1 cellular context compared by ENCODE assay signal in the genomic region with DNA sequence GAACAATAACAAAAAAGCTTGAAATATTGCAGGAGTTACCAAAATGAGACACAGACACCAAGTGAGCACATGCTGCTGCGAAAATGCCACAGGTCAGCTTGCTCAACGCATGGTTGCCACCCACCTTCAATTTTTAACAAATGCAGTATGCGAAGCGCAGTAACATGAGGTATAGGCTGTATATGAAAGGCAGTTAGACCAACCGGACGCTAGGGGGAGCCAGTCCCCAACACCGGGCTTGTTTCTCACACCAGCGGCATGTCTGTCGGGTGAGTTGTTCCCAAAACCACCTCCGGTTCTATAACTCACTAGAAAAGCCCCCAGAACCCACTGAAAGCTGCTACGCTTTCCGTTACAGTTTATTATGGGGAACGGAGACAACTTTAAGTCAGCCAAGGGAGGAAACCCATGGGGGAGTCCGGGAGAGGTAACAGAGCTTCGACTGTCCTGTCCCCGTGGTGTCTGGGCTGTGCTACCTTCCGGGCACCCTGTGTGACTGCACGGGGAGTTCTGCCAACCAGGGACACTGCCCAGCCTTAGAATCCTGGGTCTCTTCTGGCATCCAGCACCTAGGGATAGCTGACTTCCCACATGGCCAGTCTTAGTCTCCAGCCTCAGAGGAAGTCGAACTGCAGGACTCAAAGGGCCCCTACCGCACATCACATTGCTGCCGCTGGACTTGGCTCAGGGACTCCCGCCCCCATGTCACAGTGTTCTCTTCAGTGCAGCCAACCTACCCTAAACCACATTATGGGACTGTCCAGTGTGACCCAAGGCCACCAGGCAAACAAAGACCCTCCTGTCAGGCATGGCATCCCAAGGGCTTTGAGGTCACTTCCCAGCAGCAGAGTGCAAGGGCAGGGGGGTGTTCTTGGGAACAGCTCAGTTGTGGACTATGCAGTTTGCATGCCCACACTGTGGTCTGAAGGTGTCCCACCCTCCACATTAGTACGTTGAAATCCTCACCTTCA.
A peak's percentile ranks its signal among the peaks of the same experiment; 100 is the strongest.
TF ChIP-seq lines count a peak whose summit lies in the region.

No MANE protein-coding gene starts in this region.

TF ChIP-seq in K562, 482 proteins besides CTCF, POLR2A, EP300 and RAD21 (continued from another document and continues in another):
- peak; percentile 85 for TF ChIP-seq MAX (CRISPR knock-in tag; IDR thresholded peaks at IDR 0.05)
- TF ChIP-seq ASH1L (IDR thresholded peaks at IDR 0.05; ENCODE audit: borderline replicate concordance, low read depth, partially characterized antibody), result no peak
- no peak for TF ChIP-seq NR4A1 (CRISPR knock-in tag; IDR thresholded peaks at IDR 0.05)
- TF ChIP-seq NR4A1 (tag; IDR thresholded peaks at IDR 0.05), result 0 out of 2 replicates have a peak, but pooled peaks have one; percentile 19
- peak; percentile 9 for TF ChIP-seq TBP (optimal IDR thresholded peaks at IDR 0.05; ENCODE audit: low read depth, low read length)
- peak; percentile 72 for TF ChIP-seq TFAP4 (CRISPR knock-in tag; IDR thresholded peaks at IDR 0.05; ENCODE audit: borderline replicate concordance)
- no peak for TF ChIP-seq GABPB2 (CRISPR knock-in tag; conservative IDR thresholded peaks at IDR 0.05)
- TF ChIP-seq HOXB6 (CRISPR knock-in tag; IDR thresholded peaks at IDR 0.05; ENCODE audit: borderline replicate concordance), result no peak
- 0 out of 2 replicates have a peak, but pooled peaks have one; percentile 11 for TF ChIP-seq FOSL1 (tag; conservative IDR thresholded peaks at IDR 0.05)
- TF ChIP-seq KLF16 (IDR thresholded peaks at IDR 0.05), result peak; percentile 67
- no peak for TF ChIP-seq RBM34 (IDR thresholded peaks at IDR 0.05; ENCODE audit: borderline replicate concordance, insufficient read depth, low read length)
- TF ChIP-seq BMI1 (IDR thresholded peaks at IDR 0.05; ENCODE audit: low read length), result no peak
- TF ChIP-seq ZNF146 (CRISPR knock-in tag; IDR thresholded peaks at IDR 0.05; ENCODE audit: unreplicated experiment), result no peak
- TF ChIP-seq, protein P1, sequence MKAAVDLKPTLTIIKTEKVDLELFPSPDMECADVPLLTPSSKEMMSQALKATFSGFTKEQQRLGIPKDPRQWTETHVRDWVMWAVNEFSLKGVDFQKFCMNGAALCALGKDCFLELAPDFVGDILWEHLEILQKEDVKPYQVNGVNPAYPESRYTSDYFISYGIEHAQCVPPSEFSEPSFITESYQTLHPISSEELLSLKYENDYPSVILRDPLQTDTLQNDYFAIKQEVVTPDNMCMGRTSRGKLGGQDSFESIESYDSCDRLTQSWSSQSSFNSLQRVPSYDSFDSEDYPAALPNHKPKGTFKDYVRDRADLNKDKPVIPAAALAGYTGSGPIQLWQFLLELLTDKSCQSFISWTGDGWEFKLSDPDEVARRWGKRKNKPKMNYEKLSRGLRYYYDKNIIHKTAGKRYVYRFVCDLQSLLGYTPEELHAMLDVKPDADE (conservative IDR thresholded peaks at IDR 0.05; ENCODE audit: control insufficient read depth, low read depth, low read length), result no peak
- TF ChIP-seq PATZ1 (CRISPR knock-in tag; IDR thresholded peaks at IDR 0.05; ENCODE audit: borderline replicate concordance), result 0 out of 2 replicates have a peak, but pooled peaks have one; percentile 34
- no peak for TF ChIP-seq ADNP (tag; IDR thresholded peaks at IDR 0.05)
- no peak for TF ChIP-seq U2AF2 (optimal IDR thresholded peaks at IDR 0.05; ENCODE audit: low read depth, low read length)
- no peak for TF ChIP-seq ZNF143 (CRISPR knock-in tag; IDR thresholded peaks at IDR 0.05)
- TF ChIP-seq TRIM24 (IDR thresholded peaks at IDR 0.05), result no peak
- TF ChIP-seq, protein P2, sequence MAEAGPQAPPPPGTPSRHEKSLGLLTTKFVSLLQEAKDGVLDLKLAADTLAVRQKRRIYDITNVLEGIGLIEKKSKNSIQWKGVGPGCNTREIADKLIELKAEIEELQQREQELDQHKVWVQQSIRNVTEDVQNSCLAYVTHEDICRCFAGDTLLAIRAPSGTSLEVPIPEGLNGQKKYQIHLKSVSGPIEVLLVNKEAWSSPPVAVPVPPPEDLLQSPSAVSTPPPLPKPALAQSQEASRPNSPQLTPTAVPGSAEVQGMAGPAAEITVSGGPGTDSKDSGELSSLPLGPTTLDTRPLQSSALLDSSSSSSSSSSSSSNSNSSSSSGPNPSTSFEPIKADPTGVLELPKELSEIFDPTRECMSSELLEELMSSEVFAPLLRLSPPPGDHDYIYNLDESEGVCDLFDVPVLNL (CRISPR knock-in tag; IDR thresholded peaks at IDR 0.05; ENCODE audit: low read depth), result no peak
- TF ChIP-seq ZNF384 (IDR thresholded peaks at IDR 0.05; ENCODE audit: low read depth, low read length), result no peak
- TF ChIP-seq LCOR (CRISPR knock-in tag; IDR thresholded peaks at IDR 0.05), result peak; percentile 62; the same call in 1 of the 2 replicates
- TF ChIP-seq ETV1 (tag; conservative IDR thresholded peaks at IDR 0.05; ENCODE audit: low read depth), result 0 out of 2 replicates have a peak, but pooled peaks have one; percentile 21
- TF ChIP-seq XRCC5 (IDR thresholded peaks at IDR 0.05; ENCODE audit: low read depth, low read length), result peak; percentile 87
- no peak for TF ChIP-seq CHAMP1 (IDR thresholded peaks at IDR 0.05)
- TF ChIP-seq PHF8 (IDR thresholded peaks at IDR 0.05; ENCODE audit: borderline replicate concordance, low read length), result no peak
- no peak for TF ChIP-seq BCL6 (CRISPR knock-in tag; IDR thresholded peaks at IDR 0.05)
- no peak for TF ChIP-seq NCOA2 (IDR thresholded peaks at IDR 0.05; ENCODE audit: partially characterized antibody in 2 of 2)
- TF ChIP-seq ZNF239 (CRISPR knock-in tag; IDR thresholded peaks at IDR 0.05), result 0 out of 2 replicates have a peak, but pooled peaks have one; percentile 17
- TF ChIP-seq CTBP1 (IDR thresholded peaks at IDR 0.05; ENCODE audit: borderline replicate concordance), result peak; percentile 67
- no peak for TF ChIP-seq SNRNP70 (optimal IDR thresholded peaks at IDR 0.05; ENCODE audit: low read depth, low read length)
- TF ChIP-seq ZNF217 (CRISPR knock-in tag; IDR thresholded peaks at IDR 0.05), result no peak
- no peak for TF ChIP-seq KDM4B (IDR thresholded peaks at IDR 0.05; ENCODE audit: borderline replicate concordance in 2 of 2, low read depth in 1 of 2)
- TF ChIP-seq POLR2H (tag; IDR thresholded peaks at IDR 0.05; ENCODE audit: low read depth), result no peak
- no peak for TF ChIP-seq NFE2L1 (tag; IDR thresholded peaks at IDR 0.05; ENCODE audit: borderline replicate concordance, low read depth)
- no peak for TF ChIP-seq ZKSCAN1 (IDR thresholded peaks at IDR 0.05; ENCODE audit: low read depth, low read length)
- TF ChIP-seq ZFP30 (CRISPR knock-in tag; IDR thresholded peaks at IDR 0.05; ENCODE audit: borderline replicate concordance), result no peak
- no peak for TF ChIP-seq ZNF140 (CRISPR knock-in tag; IDR thresholded peaks at IDR 0.05)
- peak; percentile 75; the same call in 1 of the 2 replicates for TF ChIP-seq PHB (CRISPR knock-in tag; IDR thresholded peaks at IDR 0.05)
- TF ChIP-seq SMARCA4 (IDR thresholded peaks at IDR 0.05), result peak; percentile 32; the same call in 1 of the 2 replicates
- 0 out of 2 replicates have a peak, but pooled peaks have one; percentile 15 for TF ChIP-seq ZFX (CRISPR knock-in tag; IDR thresholded peaks at IDR 0.05)
- no peak; the same call in 1 of the 2 replicates for TF ChIP-seq MTA3 (IDR thresholded peaks at IDR 0.05; ENCODE audit: borderline replicate concordance)
- TF ChIP-seq, protein P3, sequence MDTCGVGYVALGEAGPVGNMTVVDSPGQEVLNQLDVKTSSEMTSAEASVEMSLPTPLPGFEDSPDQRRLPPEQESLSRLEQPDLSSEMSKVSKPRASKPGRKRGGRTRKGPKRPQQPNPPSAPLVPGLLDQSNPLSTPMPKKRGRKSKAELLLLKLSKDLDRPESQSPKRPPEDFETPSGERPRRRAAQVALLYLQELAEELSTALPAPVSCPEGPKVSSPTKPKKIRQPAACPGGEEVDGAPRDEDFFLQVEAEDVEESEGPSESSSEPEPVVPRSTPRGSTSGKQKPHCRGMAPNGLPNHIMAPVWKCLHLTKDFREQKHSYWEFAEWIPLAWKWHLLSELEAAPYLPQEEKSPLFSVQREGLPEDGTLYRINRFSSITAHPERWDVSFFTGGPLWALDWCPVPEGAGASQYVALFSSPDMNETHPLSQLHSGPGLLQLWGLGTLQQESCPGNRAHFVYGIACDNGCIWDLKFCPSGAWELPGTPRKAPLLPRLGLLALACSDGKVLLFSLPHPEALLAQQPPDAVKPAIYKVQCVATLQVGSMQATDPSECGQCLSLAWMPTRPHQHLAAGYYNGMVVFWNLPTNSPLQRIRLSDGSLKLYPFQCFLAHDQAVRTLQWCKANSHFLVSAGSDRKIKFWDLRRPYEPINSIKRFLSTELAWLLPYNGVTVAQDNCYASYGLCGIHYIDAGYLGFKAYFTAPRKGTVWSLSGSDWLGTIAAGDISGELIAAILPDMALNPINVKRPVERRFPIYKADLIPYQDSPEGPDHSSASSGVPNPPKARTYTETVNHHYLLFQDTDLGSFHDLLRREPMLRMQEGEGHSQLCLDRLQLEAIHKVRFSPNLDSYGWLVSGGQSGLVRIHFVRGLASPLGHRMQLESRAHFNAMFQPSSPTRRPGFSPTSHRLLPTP (IDR thresholded peaks at IDR 0.05; ENCODE audit: borderline replicate concordance, extremely low read depth, insufficient read length), result no peak
- no peak for TF ChIP-seq POLR3A (IDR thresholded peaks at IDR 0.05; ENCODE audit: borderline replicate concordance, extremely low read depth, insufficient read depth, insufficient read length)
- TF ChIP-seq GATA2 (CRISPR knock-in tag; IDR thresholded peaks at IDR 0.05), result no peak
- TF ChIP-seq, protein P4, sequence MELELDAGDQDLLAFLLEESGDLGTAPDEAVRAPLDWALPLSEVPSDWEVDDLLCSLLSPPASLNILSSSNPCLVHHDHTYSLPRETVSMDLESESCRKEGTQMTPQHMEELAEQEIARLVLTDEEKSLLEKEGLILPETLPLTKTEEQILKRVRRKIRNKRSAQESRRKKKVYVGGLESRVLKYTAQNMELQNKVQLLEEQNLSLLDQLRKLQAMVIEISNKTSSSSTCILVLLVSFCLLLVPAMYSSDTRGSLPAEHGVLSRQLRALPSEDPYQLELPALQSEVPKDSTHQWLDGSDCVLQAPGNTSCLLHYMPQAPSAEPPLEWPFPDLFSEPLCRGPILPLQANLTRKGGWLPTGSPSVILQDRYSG (tag; conservative IDR thresholded peaks at IDR 0.05; ENCODE audit: low read depth), result peak; percentile 71; the same call in 1 of the 2 replicates
- TF ChIP-seq MYC (IDR thresholded peaks at IDR 0.05; ENCODE audit: low read depth, low read length), result peak; percentile 79
- no peak for TF ChIP-seq MYC (CRISPR knock-in tag; IDR thresholded peaks at IDR 0.05; ENCODE audit: borderline replicate concordance, low read depth)
- TF ChIP-seq ZKSCAN8 (CRISPR knock-in tag; IDR thresholded peaks at IDR 0.05), result no peak
- TF ChIP-seq GTF2E2 (tag; IDR thresholded peaks at IDR 0.05), result no peak
- TF ChIP-seq SLC30A9 (CRISPR knock-in tag; IDR thresholded peaks at IDR 0.05), result no peak
- no peak for TF ChIP-seq ZBTB49 (CRISPR knock-in tag; IDR thresholded peaks at IDR 0.05; ENCODE audit: borderline replicate concordance)
